ENCODE assay signal across 18 cellular contexts in genomic region chrY:14829366-14829885, GRCh38.
DNase-seq lines count a peak whose midpoint lies in the region; ATAC-seq, FAIRE-seq and TF ChIP-seq lines count a peak whose summit lies in the region.
"Had no signal": no experiment of that assay in that cellular context is flagged by ENCODE, and none has a peak within 500 bp of the region (broad histone marks: within the 10 kb centered on the region; RNA-seq: fewer than 3 reads in every experiment).

No MANE protein-coding gene starts in this region.

- DNase-seq in LHCN-M2 (ENCODE audit: low read depth) (peak; percentile 10), endothelial cell of umbilical vein (ENCODE audit: low read depth, low spot score) (no peak), medulla oblongata (ENCODE audit: extremely low spot score) (peak; percentile 57), esophagus muscularis mucosa (ENCODE audit: extremely low spot score) (no peak), BE2C (no peak), GOT3 (lab: John Stamatoyannopoulos, UW) (no peak)
- DNase-seq: DMS 273 treated with DMSO at 0.1 percent for 48 hours, NCI-H1417 treated with DMSO at 0.1 percent for 48 hours, NCI-H1930, NCI-H69, PC-3, SJCRH30 had no signal

- intact Hi-C loops in endothelial cell of umbilical vein (cut with micrococcal nuclease), result no loop called here
- intact Hi-C loops in esophagus muscularis mucosa (cut with DNase I), result no loop called here

- no peak for TF ChIP-seq EP300 in esophagus muscularis mucosa (IDR thresholded peaks at IDR 0.05)

- H3K27me3 ChIP-seq in ACC112 (ENCODE audit: insufficient read depth, low read length) (no peaks in the 10 kb centered on the region), endothelial cell of umbilical vein (ENCODE audit: control insufficient read depth in 2 of 2, insufficient read depth in 2 of 2, low read length in 2 of 2) (no peaks in the 10 kb centered on the region), esophagus muscularis mucosa (no peaks in the 10 kb centered on the region), BE2C (no peaks in the 10 kb centered on the region)
- H3K27me3 ChIP-seq: SJCRH30 had no signal

- dilution Hi-C loops in endothelial cell of umbilical vein (cut with MboI; ENCODE audit: extremely low pct_ligation_motif_present, low sequenced_read_pairs), result no loop called here

- peak overlapping the region; percentile 57 for H3K9ac ChIP-seq in endothelial cell of umbilical vein (replicated peaks; ENCODE audit: extremely low read depth, insufficient read depth, low read length)

- no peaks in the 10 kb centered on the region for H3K9me3 ChIP-seq in endothelial cell of umbilical vein (replicated peaks; ENCODE audit: control insufficient read depth, insufficient read depth, low read length)
- H3K9me3 ChIP-seq in esophagus muscularis mucosa, result no peaks in the 10 kb centered on the region
- H3K9me3 ChIP-seq in BE2C, result no peaks in the 10 kb centered on the region
- H3K9me3 ChIP-seq: SJCRH30 had no signal

- CTCF ChIA-PET in endothelial cell of umbilical vein (lab: Charles Lee), result no interaction called here

- FAIRE-seq in endothelial cell of umbilical vein (lab: Jason Lieb, UNC), result peak; percentile 24

- H3K79me2 ChIP-seq in ACC112 (ENCODE audit: control insufficient read depth, insufficient read depth, low read length, unreplicated experiment) (no peaks in the 10 kb centered on the region), endothelial cell of umbilical vein (ENCODE audit: control insufficient read depth, insufficient read depth, low read length) (no peaks in the 10 kb centered on the region)

- POLR2A ChIA-PET in endothelial cell of umbilical vein (lab: Charles Lee), result no interaction called here

- no TSS peak for BruUV-seq in endothelial cell of umbilical vein (replicated peaks; lab: Mats Ljungman, UMichigan)

- H3K27ac ChIP-seq in ACC112 (ENCODE audit: low read depth, low read length) (peak overlapping the region; percentile 53), endothelial cell of umbilical vein (ENCODE audit: insufficient read depth, low read depth, low read length) (peak overlapping the region; percentile 56), esophagus muscularis mucosa (replicated peaks in 1 of 4) (no peak overlapping the region)
- H3K27ac ChIP-seq: 22Rv1, C4-2B, RWPE1, SJCRH30 had no signal

- H4K20me1 ChIP-seq in endothelial cell of umbilical vein (replicated peaks; ENCODE audit: control insufficient read depth, extremely low read depth, insufficient read depth, low read length), result no peaks in the 10 kb centered on the region

- ATAC-seq in GM19324 (IDR thresholded peaks at IDR 0.05; ENCODE audit: low FRiP score, unreplicated experiment), result no peak
- ATAC-seq: GM23338, PC-3 had no signal

- WGBS in esophagus muscularis mucosa, result no CpG with 5 or more reads among the region's 9 CpGs

- H3K4me2 ChIP-seq in endothelial cell of umbilical vein (ENCODE audit: insufficient read depth, low read length), result peak overlapping the region; percentile 64
- H3K4me2 ChIP-seq: GM23338 had no signal

- no peaks in the 10 kb centered on the region for H3K9me1 ChIP-seq in endothelial cell of umbilical vein (replicated peaks; ENCODE audit: control insufficient read depth, extremely low read depth, insufficient read depth, low read length)

- TF ChIP-seq POLR2A in endothelial cell of umbilical vein (IDR thresholded peaks at IDR 0.05; ENCODE audit: low read depth, low read length) (no peak), esophagus muscularis mucosa (IDR thresholded peaks at IDR 0.05; ENCODE audit: low read depth) (no peak)

- H3K4me1 ChIP-seq in ACC112 (ENCODE audit: control insufficient read depth, insufficient read depth, low read length, unreplicated experiment), result peaks cover 4% of the 10 kb centered on the region
- peaks cover 30% of the 10 kb centered on the region for H3K4me1 ChIP-seq in endothelial cell of umbilical vein (ENCODE audit: control insufficient read depth, extremely low read depth, insufficient read depth, low read length)
- H3K4me1 ChIP-seq in esophagus muscularis mucosa, result no peaks in the 10 kb centered on the region
- no peaks in the 10 kb centered on the region for H3K4me1 ChIP-seq in BE2C
- H3K4me1 ChIP-seq: SJCRH30 had no signal

- H3K36me3 ChIP-seq in ACC112 (ENCODE audit: insufficient read depth, low read length) (no peaks in the 10 kb centered on the region), endothelial cell of umbilical vein (ENCODE audit: control insufficient read depth in 2 of 2, extremely low read depth in 1 of 2, insufficient read depth in 2 of 2, low read length in 2 of 2) (peaks cover 0 to 2% of the 10 kb centered on the region in 2 experiments), esophagus muscularis mucosa (no peaks in the 10 kb centered on the region), BE2C (no peaks in the 10 kb centered on the region)
- H3K36me3 ChIP-seq: SJCRH30 had no signal

- H2AFZ ChIP-seq in ACC112 (ENCODE audit: low read length, unreplicated experiment) (no peak overlapping the region), endothelial cell of umbilical vein (ENCODE audit: low read depth, low read length) (no peak overlapping the region)
- H2AFZ ChIP-seq: GM23338 had no signal

- TF ChIP-seq CTCF in endothelial cell of umbilical vein (IDR thresholded peaks at IDR 0.05; ENCODE audit: extremely low read depth in 1 of 2, insufficient read depth in 1 of 2, low read depth in 1 of 2, low read length in 2 of 2), result no peak
- TF ChIP-seq CTCF in esophagus muscularis mucosa (IDR thresholded peaks at IDR 0.05), result no peak
- TF ChIP-seq CTCF in BE2C (IDR thresholded peaks at IDR 0.05; ENCODE audit: low read depth, low read length), result no peak

- no peak overlapping the region for H3K4me3 ChIP-seq in ACC112 (ENCODE audit: low read depth, low read length)
- no peak overlapping the region for H3K4me3 ChIP-seq in endothelial cell of umbilical vein (replicated peaks in 1 of 3; ENCODE audit: insufficient read depth in 1 of 3, low read depth in 1 of 3, low read length in 3 of 3)
- H3K4me3 ChIP-seq in esophagus muscularis mucosa, result no peak overlapping the region
- H3K4me3 ChIP-seq in BE2C (ENCODE audit: low read depth, low read length), result no peak overlapping the region
- H3K4me3 ChIP-seq: GM23338, SJCRH30 had no signal

TF ChIP-seq in endothelial cell of umbilical vein, 7 proteins besides CTCF, POLR2A, EP300 and RAD21:
- TF ChIP-seq POLR2AphosphoS5 (IDR thresholded peaks at IDR 0.05; ENCODE audit: insufficient read depth, low read depth, low read length), result no peak
- no peak for TF ChIP-seq MYC (IDR thresholded peaks at IDR 0.05; ENCODE audit: low read depth, low read length)
- no peak for TF ChIP-seq EZH2 (IDR thresholded peaks at IDR 0.05; ENCODE audit: borderline replicate concordance, low read depth, low read length, severe bottlenecking)
- no peak for TF ChIP-seq FOS (IDR thresholded peaks at IDR 0.05; ENCODE audit: borderline replicate concordance, insufficient read depth, low read length)
- no peak for TF ChIP-seq JUN (IDR thresholded peaks at IDR 0.05; ENCODE audit: borderline replicate concordance, insufficient read depth, insufficient read length, low read depth)

Comparison
In these comparisons a context has a peak if more than half of its experiments do, and no peak if none do; other contexts are left out.
1. H3K27ac ChIP-seq: peak in ACC112 (single experiment) and endothelial cell of umbilical vein (single experiment); none in esophagus muscularis mucosa (0 of 4).
2. DNase-seq: peak in LHCN-M2 (single experiment) and medulla oblongata (single experiment); none in endothelial cell of umbilical vein (single experiment), esophagus muscularis mucosa (single experiment), BE2C (single experiment) and GOT3 (single experiment).